8 cellular contexts compared by ENCODE assay signal in the genomic region with DNA sequence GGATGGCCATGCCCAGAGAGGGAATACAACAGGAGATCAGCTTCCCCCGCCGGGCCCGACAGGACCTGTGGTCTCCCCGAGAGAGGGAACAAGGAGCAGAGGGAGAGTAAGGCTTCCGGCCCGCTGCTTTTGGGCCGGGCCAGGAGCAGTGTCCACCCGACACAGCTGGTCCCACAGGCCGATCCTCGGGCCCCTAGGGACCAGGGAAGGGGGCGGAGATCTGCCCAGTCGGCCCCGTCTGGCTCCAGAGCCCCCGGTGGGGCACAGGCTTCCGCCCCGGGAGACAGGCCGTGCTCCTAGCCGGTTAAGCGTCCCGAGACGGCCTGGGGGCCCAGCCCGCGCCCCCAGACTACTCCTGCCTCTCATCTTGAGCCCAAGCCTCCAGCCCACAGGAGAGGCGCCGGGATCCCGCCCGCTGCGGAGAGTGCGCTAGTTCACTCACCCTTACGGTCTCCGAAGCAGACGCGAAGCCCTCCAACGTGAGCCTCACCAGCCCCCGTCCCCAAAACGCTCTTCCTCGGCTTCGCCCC. TPM values are rescaled to one million over a fixed set of nuclear protein-coding genes. Genes with fewer than 3 reads are reported as not detected.
A peak's percentile ranks its signal among the peaks of the same experiment; 100 is the strongest.
DNase-seq lines count a peak whose midpoint lies in the region; ATAC-seq and TF ChIP-seq lines count a peak whose summit lies in the region.

A gene (minus strand): TSS at position 526 of the 530 bp plus-strand sequence. CDS start 6,635 bp downstream, outside the sequence.

- DNase-seq in AG08395 (ENCODE audit: low spot score), result peak; percentile 51
- peak in 1 of 3 donors; percentile 70 for DNase-seq in right cardiac atrium
- no peak for DNase-seq in retinal pigment epithelial cell (ENCODE audit: low read depth)
- DNase-seq in NCI-H2227 (lab: John Stamatoyannopoulos, UW; ENCODE audit: unreplicated experiment), result no peak
- no peak for DNase-seq in NCI-H2107 (lab: John Stamatoyannopoulos, UW)

- H3K27me3 ChIP-seq in HUES48 (ENCODE audit: control insufficient read depth, insufficient read depth, low read length), result no peaks in the 10 kb centered on the region
- H3K27me3 ChIP-seq in right cardiac atrium (ENCODE audit: control insufficient read depth, insufficient read depth), result no peaks in the 10 kb centered on the region

- ATAC-seq in GM19452 (IDR thresholded peaks at IDR 0.05; ENCODE audit: unreplicated experiment), result peak; percentile 18
- peak; percentile 59 to 61 for ATAC-seq in right cardiac atrium

- peak within 1 kb of the TSS; percentile 84 for H3K4me3 ChIP-seq in HUES48 (ENCODE audit: low read depth, low read length)
- peak within 1 kb of the TSS; percentile 95 for H3K4me3 ChIP-seq in right cardiac atrium (ENCODE audit: low read length)
- H3K4me3 ChIP-seq in retinal pigment epithelial cell (ENCODE audit: low read length), result peak within 1 kb of the TSS; percentile 91

- 0 to 1% (median 1%) methylated on average over 26 to 38 of the region's 38 CpGs for WGBS in adipose tissue, 3 donors
- 0% methylated on average over 38 of the region's 38 CpGs for WGBS in right cardiac atrium

- intact Hi-C loops in right cardiac atrium (cut with DNase I), result loop anchor here in 1 of 4 donors (5.0 kb wide), 1 partner anchor 407 kb away; no protein-coding TSS in a partner anchor

- H3K9me3 ChIP-seq in HUES48 (ENCODE audit: control insufficient read depth, insufficient read depth, low read length), result no peaks in the 10 kb centered on the region
- no peaks in the 10 kb centered on the region for H3K9me3 ChIP-seq in right cardiac atrium (ENCODE audit: control insufficient read depth, low read length)

- H3K27ac ChIP-seq in HUES48 (ENCODE audit: low read depth, low read length), result peak within 1 kb of the TSS; percentile 97
- no peak within 1 kb of the TSS for H3K27ac ChIP-seq in adipose tissue (ENCODE audit: low read depth, low read length)
- peak within 1 kb of the TSS; percentile 95 for H3K27ac ChIP-seq in right cardiac atrium (ENCODE audit: low read length)

- TF ChIP-seq CTCF in retinal pigment epithelial cell (conservative IDR thresholded peaks at IDR 0.05; ENCODE audit: low read depth, low read length), result no peak

- peaks cover 13% of the 10 kb centered on the region; the same call in 1 of the 2 replicates for H3K36me3 ChIP-seq in HUES48 (ENCODE audit: control insufficient read depth, insufficient read depth, low read length)

- peak within 1 kb of the TSS; percentile 77 for H3K9ac ChIP-seq in HUES48 (ENCODE audit: low read depth, low read length)

- H3K4me1 ChIP-seq in HUES48 (ENCODE audit: control insufficient read depth, insufficient read depth, low read length), result peaks cover 13% of the 10 kb centered on the region; the same call in 1 of the 2 replicates
- peaks cover 11% of the 10 kb centered on the region for H3K4me1 ChIP-seq in right cardiac atrium (ENCODE audit: control insufficient read depth, insufficient read depth, low read length)

RNA-seq across cellular contexts. Expression of the gene that starts here (rescaled TPM):
- polyA plus RNA-seq in adipose tissue, result 10 to 100 TPM; 37.6 to 78.8 (median 40.0) TPM
- 100 to 1,000 TPM in 1 of 4 donors, 10 to 100 TPM in 3; 63.9 to 103 (median 75.2) TPM for total RNA-seq in right cardiac atrium
- polyA plus RNA-seq in right cardiac atrium, result 27.1 TPM
